In the genomic region with DNA sequence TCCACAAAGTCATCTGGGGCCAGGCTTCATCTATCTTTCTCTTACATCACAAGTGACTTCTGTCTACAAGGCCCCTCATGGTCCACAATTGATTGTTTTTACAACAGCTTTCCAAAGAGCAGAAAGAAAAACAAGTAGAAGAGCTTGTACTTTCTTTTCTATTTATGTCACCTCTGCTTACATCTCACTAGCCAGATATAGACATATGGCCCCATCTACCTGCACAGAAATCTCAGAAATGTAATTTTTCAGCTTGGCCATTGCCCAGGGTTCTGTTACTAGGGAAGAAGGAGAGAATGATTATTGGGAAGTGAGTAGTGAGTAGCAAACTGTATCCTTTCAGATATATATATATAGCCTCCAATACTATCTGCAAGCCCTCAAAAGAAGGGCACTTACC, we compare ENCODE assay signal across 27 cellular contexts.
"Had no signal": no experiment of that assay in that cellular context is flagged by ENCODE, and none has a peak within 500 bp of the region (broad histone marks: within the 10 kb centered on the region; RNA-seq: fewer than 3 reads in every experiment).

No MANE protein-coding gene starts in this region.

- H3K9me3 ChIP-seq: breast epithelium, gastroesophageal sphincter, pancreas, prostate gland, sigmoid colon, stomach, thyroid gland, upper lobe of left lung, vagina had no signal

- H3K4me3 ChIP-seq: breast epithelium, gastroesophageal sphincter, hepatocyte, pancreas, prostate gland, sigmoid colon, stomach, thyroid gland, upper lobe of left lung, vagina had no signal

- H3K27me3 Mint-ChIP-seq: activated CD8-positive, alpha-beta T cell treated with anti-CD3 and anti-CD28 coated beads for 36 hours; activated T-helper 17 cell treated with anti-CD3 and anti-CD28 coated beads, Interleukin-2, amount 50 U/mL, for 72 hours had no signal

- H3K36me3 ChIP-seq: breast epithelium, gastroesophageal sphincter, pancreas, prostate gland, sigmoid colon, stomach, thyroid gland, upper lobe of left lung, vagina had no signal

- ATAC-seq: activated CD8-positive, alpha-beta T cell treated with anti-CD3 and anti-CD28 coated beads for 36 hours; activated T-cell treated with anti-CD3 and anti-CD28 coated beads, Interleukin-2, amount 50 U/mL, for 4 hours; activated T-helper 17 cell treated with anti-CD3 and anti-CD28 coated beads, Interleukin-2, amount 50 U/mL, for 72 hours; gastroesophageal sphincter; left ventricle myocardium superior; pancreas; stimulated activated effector memory CD8-positive, alpha-beta T cell treated with anti-CD3 and anti-CD28 coated beads, Interleukin-12 subunit alpha, Interleukin-12 subunit beta, amount 100 ng/mL, for 72 hours had no signal

- FAIRE-seq: endothelial cell of umbilical vein, pancreas, small intestine had no signal

- H3K27ac Mint-ChIP-seq: activated CD8-positive, alpha-beta T cell treated with anti-CD3 and anti-CD28 coated beads for 36 hours; activated T-helper 17 cell treated with anti-CD3 and anti-CD28 coated beads, Interleukin-2, amount 50 U/mL, for 72 hours; stimulated activated effector memory CD8-positive, alpha-beta T cell treated with anti-CD3 and anti-CD28 coated beads, Interleukin-12 subunit alpha, Interleukin-12 subunit beta, amount 100 ng/mL, for 72 hours had no signal

- H2AFZ ChIP-seq: hepatocyte had no signal

- H3K27ac ChIP-seq: breast epithelium, gastroesophageal sphincter, hepatocyte, pancreas, prostate gland, sigmoid colon, stomach, thyroid gland, upper lobe of left lung, vagina had no signal

- H3K4me2 ChIP-seq: hepatocyte had no signal

- H3K4me3 Mint-ChIP-seq: activated CD8-positive, alpha-beta T cell treated with anti-CD3 and anti-CD28 coated beads for 36 hours; activated T-cell treated with anti-CD3 and anti-CD28 coated beads, Interleukin-2, amount 50 U/mL, for 4 hours; activated T-helper 17 cell treated with anti-CD3 and anti-CD28 coated beads, Interleukin-2, amount 50 U/mL, for 72 hours; neural crest cell; stimulated activated effector memory CD8-positive, alpha-beta T cell treated with anti-CD3 and anti-CD28 coated beads, Interleukin-12 subunit alpha, Interleukin-12 subunit beta, amount 100 ng/mL, for 72 hours had no signal

- H3K9me3 Mint-ChIP-seq: stimulated activated effector memory CD8-positive, alpha-beta T cell treated with anti-CD3 and anti-CD28 coated beads, Interleukin-12 subunit alpha, Interleukin-12 subunit beta, amount 100 ng/mL, for 72 hours had no signal

- DNase-seq: activated CD4-positive, alpha-beta T cell treated with anti-CD3 and anti-CD28 coated beads for 1 hour; activated CD4-positive, alpha-beta T cell treated with anti-CD3 and anti-CD28 coated beads, Interleukin-2, amount 50 U/mL, for 1 hour; activated CD8-positive, alpha-beta T cell treated with anti-CD3 and anti-CD28 coated beads for 36 hours; activated gamma-delta T cell treated with Interleukin-2 at 50 U/mL for 16 hours; activated naive CD4-positive, alpha-beta T cell treated with anti-CD3 and anti-CD28 coated beads, Interleukin-2, amount 50 U/mL, for 16 hours; activated T-cell treated with anti-CD3 and anti-CD28 coated beads, Interleukin-2, amount 50 U/mL, for 4 hours; amygdala; central memory CD4-positive, alpha-beta T cell; islet precursor cell; left ventricle myocardium superior; nucleus accumbens; pancreas; sigmoid colon; small intestine; stimulated activated CD4-positive, alpha-beta T cell treated with anti-CD3 and anti-CD28 coated beads, Interleukin-4, amount 100 ng/mL, for 24 hours; stomach; thyroid gland; upper lobe of left lung had no signal

- H3K36me3 Mint-ChIP-seq: stimulated activated effector memory CD8-positive, alpha-beta T cell treated with anti-CD3 and anti-CD28 coated beads, Interleukin-12 subunit alpha, Interleukin-12 subunit beta, amount 100 ng/mL, for 72 hours had no signal

- H3K79me2 ChIP-seq: hepatocyte had no signal

- H3K4me1 ChIP-seq: breast epithelium, gastroesophageal sphincter, pancreas, prostate gland, sigmoid colon, stomach, thyroid gland, vagina had no signal
